11 cellular contexts compared by ENCODE assay signal in the genomic region with DNA sequence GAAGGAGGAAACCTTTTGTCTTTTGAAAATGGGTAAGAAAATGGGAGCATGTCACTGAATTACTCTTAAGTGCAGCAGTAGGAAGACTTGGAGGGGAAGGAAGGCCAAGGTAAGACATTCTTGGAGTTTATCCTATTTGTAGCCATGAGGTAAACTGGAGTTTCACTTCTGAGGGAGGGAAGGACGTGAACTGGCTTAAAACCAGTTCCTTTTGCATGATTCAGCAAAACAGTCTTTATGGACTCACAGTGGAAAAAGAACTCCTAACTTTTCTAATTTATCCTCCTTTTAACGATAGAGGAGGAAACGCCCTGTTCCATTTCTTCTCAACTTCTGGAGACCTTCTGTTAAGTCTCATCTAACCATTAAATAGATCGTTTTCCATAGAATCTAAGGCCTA. TPM values are rescaled to one million over a fixed set of nuclear protein-coding genes. Genes with fewer than 3 reads are reported as not detected.
A peak's percentile ranks its signal among the peaks of the same experiment; 100 is the strongest.
DNase-seq lines count a peak whose midpoint lies in the region; ATAC-seq, FAIRE-seq and TF ChIP-seq lines count a peak whose summit lies in the region.
"Had no signal": no experiment of that assay in that cellular context is flagged by ENCODE, and none has a peak within 500 bp of the region (broad histone marks: within the 10 kb centered on the region; RNA-seq: fewer than 3 reads in every experiment).

No MANE protein-coding gene starts in this region.

- H3K4me2 ChIP-seq in SK-N-SH, result peak overlapping the region; percentile 92; the same call in 1 of the 2 replicates

- peak overlapping the region; percentile 82 for H3K27ac Mint-ChIP-seq in WTC11

- H3K9me3 ChIP-seq in SK-N-SH, result no peaks in the 10 kb centered on the region
- H3K9me3 ChIP-seq: suprapubic skin had no signal

- CTCF ChIA-PET in SK-N-SH (lab: Yijun Ruan, JAX), result no interaction called here
- CTCF ChIA-PET in WTC11 (lab: Charles Lee), result no interaction called here

- POLR2A ChIA-PET in SK-N-SH (lab: Yijun Ruan, JAX), result no interaction called here
- POLR2A ChIA-PET in WTC11 (lab: Charles Lee), result no interaction called here

- H3K4me3 ChIP-seq in SK-N-SH (ENCODE audit: low read depth in 2 of 2, low read length in 1 of 2) (peak overlapping the region in 1 of 2 experiments; percentile 99; a peak in 1 of 4 replicates), fibroblast of the aortic adventitia (ENCODE audit: low read depth, low read length) (peak overlapping the region; percentile 90), skeletal muscle cell (ENCODE audit: low read depth, low read length) (peak overlapping the region; percentile 96)

- H3K27me3 Mint-ChIP-seq in WTC11 (ENCODE audit: low read depth), result no peaks in the 10 kb centered on the region

- H3K9me3 Mint-ChIP-seq in WTC11, result no peaks in the 10 kb centered on the region

- no peak for TF ChIP-seq RAD21 in SK-N-SH (IDR thresholded peaks at IDR 0.05; ENCODE audit: low read length)

- peaks cover 69% of the 10 kb centered on the region for H3K79me2 ChIP-seq in SK-N-SH (ENCODE audit: insufficient read depth)

- peaks cover 48 to 54% of the 10 kb centered on the region in 2 experiments for H3K36me3 ChIP-seq in SK-N-SH (replicated peaks in 1 of 2; ENCODE audit: control insufficient read depth in 1 of 2, insufficient read depth in 2 of 2, low read length in 1 of 2)

- FAIRE-seq in D721Med (lab: Jason Lieb, UNC), result no peak
- FAIRE-seq: GM12892 had no signal

- TF ChIP-seq CTCF in SK-N-SH (IDR thresholded peaks at IDR 0.05) (no peak), WTC11 (IDR thresholded peaks at IDR 0.05) (no peak), fibroblast of the aortic adventitia (IDR thresholded peaks at IDR 0.05; ENCODE audit: insufficient read depth, low read length) (no peak), D721Med (IDR thresholded peaks at IDR 0.05; ENCODE audit: insufficient read depth, missing control alignments) (no peak)

- no peaks in the 10 kb centered on the region for H3K27me3 ChIP-seq in SK-N-SH (ENCODE audit: insufficient read depth)
- H3K27me3 ChIP-seq: suprapubic skin had no signal

- ATAC-seq in SK-N-SH treated with all-trans-retinoic acid at 6 μM for 48 hours (no peak), WTC11 (no peak)

- H3K27ac ChIP-seq in SK-N-SH (ENCODE audit: low read depth in 2 of 2, low read length in 1 of 2), result no peak overlapping the region
- H3K27ac ChIP-seq: 22Rv1, suprapubic skin had no signal

- no peak overlapping the region for H2AFZ ChIP-seq in SK-N-SH (ENCODE audit: low read depth)

- DNase-seq in SK-N-SH (no peak), WTC11 (ENCODE audit: low spot score) (no peak), fibroblast of the aortic adventitia (ENCODE audit: low read depth) (peak; percentile 58), skeletal muscle cell (ENCODE audit: low read depth) (no peak), SW480 (ENCODE audit: low spot score) (no peak), cerebellar nuclear complex (lab: John Stamatoyannopoulos, UW) (no peak), D721Med (ENCODE audit: insufficient read length, low spot score) (no peak)

- no peak overlapping the region for H3K9ac ChIP-seq in SK-N-SH

- H3F3A ChIP-seq in SK-N-SH (replicated peaks; ENCODE audit: insufficient read depth), result peaks cover 15% of the 10 kb centered on the region

- peaks cover 37% of the 10 kb centered on the region for H3K4me1 Mint-ChIP-seq in WTC11

- TF ChIP-seq EP300 in SK-N-SH (IDR thresholded peaks at IDR 0.05; ENCODE audit: borderline replicate concordance in 1 of 2, low read depth in 1 of 2, low read length in 1 of 2), result no peak

- peaks cover 5 to 34% of the 10 kb centered on the region in 2 experiments; a peak in 3 of 4 replicates for H3K4me1 ChIP-seq in SK-N-SH (ENCODE audit: control insufficient read depth in 1 of 2, insufficient read depth in 2 of 2, low read depth in 1 of 2, low read length in 1 of 2)

- peaks cover 65% of the 10 kb centered on the region for H3K36me3 Mint-ChIP-seq in WTC11

- H3K4me3 Mint-ChIP-seq in WTC11, result peak overlapping the region; percentile 94

- H4K20me1 ChIP-seq in SK-N-SH (ENCODE audit: insufficient read depth), result peaks cover 8% of the 10 kb centered on the region; the same call in 1 of the 2 replicates

- no peaks in the 10 kb centered on the region for H3K9me2 ChIP-seq in SK-N-SH

- WGBS in SK-N-SH (ENCODE audit: low lambda C conversion rate), result 90% methylated on average over 4 of the region's 4 CpGs

TF ChIP-seq in SK-N-SH, 30 proteins besides CTCF, POLR2A, EP300 and RAD21:
- TF ChIP-seq YY1 (IDR thresholded peaks at IDR 0.05; ENCODE audit: low read depth) (no peak), CHD2 (IDR thresholded peaks at IDR 0.05; ENCODE audit: low read length, partially characterized antibody) (no peak), IRF3 (IDR thresholded peaks at IDR 0.05; ENCODE audit: low read depth, low read length) (no peak)

TF ChIP-seq in SK-N-SH treated with all-trans-retinoic acid at 6 μM for 48 hours, 23 proteins besides CTCF, POLR2A, EP300 and RAD21 (continues in another document):
- TF ChIP-seq, protein P1, sequence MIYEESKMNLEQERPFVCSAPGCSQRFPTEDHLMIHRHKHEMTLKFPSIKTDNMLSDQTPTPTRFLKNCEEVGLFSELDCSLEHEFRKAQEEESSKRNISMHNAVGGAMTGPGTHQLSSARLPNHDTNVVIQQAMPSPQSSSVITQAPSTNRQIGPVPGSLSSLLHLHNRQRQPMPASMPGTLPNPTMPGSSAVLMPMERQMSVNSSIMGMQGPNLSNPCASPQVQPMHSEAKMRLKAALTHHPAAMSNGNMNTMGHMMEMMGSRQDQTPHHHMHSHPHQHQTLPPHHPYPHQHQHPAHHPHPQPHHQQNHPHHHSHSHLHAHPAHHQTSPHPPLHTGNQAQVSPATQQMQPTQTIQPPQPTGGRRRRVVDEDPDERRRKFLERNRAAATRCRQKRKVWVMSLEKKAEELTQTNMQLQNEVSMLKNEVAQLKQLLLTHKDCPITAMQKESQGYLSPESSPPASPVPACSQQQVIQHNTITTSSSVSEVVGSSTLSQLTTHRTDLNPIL (CRISPR knock-in tag; IDR thresholded peaks at IDR 0.05; ENCODE audit: low read depth), result no peak
- TF ChIP-seq GLIS3 (CRISPR knock-in tag; IDR thresholded peaks at IDR 0.05), result no peak
- TF ChIP-seq ZC3H10 (CRISPR knock-in tag; IDR thresholded peaks at IDR 0.05), result no peak
- TF ChIP-seq OSR1 (CRISPR knock-in tag; IDR thresholded peaks at IDR 0.05), result no peak
- TF ChIP-seq ZNF8 (CRISPR knock-in tag; IDR thresholded peaks at IDR 0.05), result no peak
- TF ChIP-seq RARB (CRISPR knock-in tag; IDR thresholded peaks at IDR 0.05), result no peak
- TF ChIP-seq, protein P2, sequence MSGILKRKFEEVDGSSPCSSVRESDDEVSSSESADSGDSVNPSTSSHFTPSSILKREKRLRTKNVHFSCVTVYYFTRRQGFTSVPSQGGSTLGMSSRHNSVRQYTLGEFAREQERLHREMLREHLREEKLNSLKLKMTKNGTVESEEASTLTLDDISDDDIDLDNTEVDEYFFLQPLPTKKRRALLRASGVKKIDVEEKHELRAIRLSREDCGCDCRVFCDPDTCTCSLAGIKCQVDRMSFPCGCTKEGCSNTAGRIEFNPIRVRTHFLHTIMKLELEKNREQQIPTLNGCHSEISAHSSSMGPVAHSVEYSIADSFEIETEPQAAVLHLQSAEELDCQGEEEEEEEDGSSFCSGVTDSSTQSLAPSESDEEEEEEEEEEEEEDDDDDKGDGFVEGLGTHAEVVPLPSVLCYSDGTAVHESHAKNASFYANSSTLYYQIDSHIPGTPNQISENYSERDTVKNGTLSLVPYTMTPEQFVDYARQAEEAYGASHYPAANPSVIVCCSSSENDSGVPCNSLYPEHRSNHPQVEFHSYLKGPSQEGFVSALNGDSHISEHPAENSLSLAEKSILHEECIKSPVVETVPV (CRISPR knock-in tag; IDR thresholded peaks at IDR 0.05), result no peak
- TF ChIP-seq SNAI2 (CRISPR knock-in tag; IDR thresholded peaks at IDR 0.05), result no peak
- no peak for TF ChIP-seq ZFP30 (CRISPR knock-in tag; IDR thresholded peaks at IDR 0.05)
- no peak for TF ChIP-seq TCF4 (CRISPR knock-in tag; IDR thresholded peaks at IDR 0.05; ENCODE audit: borderline replicate concordance)

TF ChIP-seq in WTC11, 78 proteins besides CTCF, POLR2A, EP300 and RAD21 (continues in another document):
- TF ChIP-seq, protein P3, sequence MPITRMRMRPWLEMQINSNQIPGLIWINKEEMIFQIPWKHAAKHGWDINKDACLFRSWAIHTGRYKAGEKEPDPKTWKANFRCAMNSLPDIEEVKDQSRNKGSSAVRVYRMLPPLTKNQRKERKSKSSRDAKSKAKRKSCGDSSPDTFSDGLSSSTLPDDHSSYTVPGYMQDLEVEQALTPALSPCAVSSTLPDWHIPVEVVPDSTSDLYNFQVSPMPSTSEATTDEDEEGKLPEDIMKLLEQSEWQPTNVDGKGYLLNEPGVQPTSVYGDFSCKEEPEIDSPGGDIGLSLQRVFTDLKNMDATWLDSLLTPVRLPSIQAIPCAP (CRISPR knock-in tag; IDR thresholded peaks at IDR 0.05), result no peak
- TF ChIP-seq FOXJ3 (CRISPR knock-in tag; IDR thresholded peaks at IDR 0.05; ENCODE audit: borderline replicate concordance) (no peak), AFF4 (CRISPR knock-in tag; IDR thresholded peaks at IDR 0.05; ENCODE audit: borderline replicate concordance) (no peak)

RNA-seq across cellular contexts. Expression of gene PRDX6, which starts 2.5 kb away (rescaled TPM):
- polyA plus RNA-seq in SK-N-SH (2012; rRNA removed), result 224 and 270 TPM in 2 replicates
- 279 and 294 TPM in 2 replicates for polyA plus RNA-seq in SK-N-SH (2012; cell fraction: cytosol; rRNA removed)
- 172 and 259 TPM in 2 replicates for polyA plus RNA-seq in SK-N-SH (2012; cell fraction: nucleus; rRNA removed)
- total RNA-seq in WTC11 (2021), result 512 to 538 TPM (median 516 TPM) in 3 replicates
- total RNA-seq in fibroblast of the aortic adventitia (ENCODE audit: low replicate concordance), result 185 and 278 TPM in 2 replicates
